In the genomic region with DNA sequence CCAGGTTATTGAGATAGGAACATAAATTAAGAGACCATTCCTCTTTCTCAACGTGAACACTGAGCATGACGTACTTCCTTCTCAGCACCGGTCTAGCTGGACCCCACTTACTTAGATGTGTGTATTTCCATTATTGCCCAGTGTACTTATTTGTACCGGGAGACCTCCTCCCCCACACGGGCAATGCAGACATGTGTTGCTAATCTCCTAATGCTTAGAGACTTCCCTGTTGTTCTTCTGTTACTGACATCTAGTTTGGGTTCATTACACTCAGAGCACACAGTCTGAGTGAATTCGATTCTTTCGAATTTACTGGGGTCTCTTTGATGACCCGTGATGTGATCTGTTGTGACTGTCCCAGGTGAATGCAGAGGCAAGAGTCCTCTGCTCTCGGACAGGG, we compare ENCODE assay signal across 28 cellular contexts.
"Had no signal": no experiment of that assay in that cellular context is flagged by ENCODE, and none has a peak within 500 bp of the region (broad histone marks: within the 10 kb centered on the region; RNA-seq: fewer than 3 reads in every experiment).

No MANE protein-coding gene starts in this region.

- FAIRE-seq: islet of Langerhans, TTC549 had no signal

- ATAC-seq: activated T-helper 17 cell treated with anti-CD3 and anti-CD28 coated beads, Interleukin-2, amount 50 U/mL, for 72 hours; heart right ventricle had no signal

- DNase-seq: activated CD4-positive, alpha-beta memory T cell treated with anti-CD3 and anti-CD28 coated beads, Interleukin-2, amount 10 ng/mL, durations not matched to agents 7 days and 5 days; activated CD4-positive, alpha-beta T cell treated with anti-CD3 and anti-CD28 coated beads, Interleukin-2, amount 10 ng/mL, durations not matched to agents 7 days and 5 days; activated CD4-positive, CD25-positive, alpha-beta regulatory T cell treated with anti-CD3 and anti-CD28 coated beads, Interleukin-2, amount 50 U/mL, for 72 hours; activated CD8-positive, alpha-beta memory T cell treated with anti-CD3 and anti-CD28 coated beads, Interleukin-2, amount 50 U/mL, for 48 hours; activated gamma-delta T cell treated with Interleukin-2 at 50 U/mL for 16 hours; activated naive CD4-positive, alpha-beta T cell treated with anti-CD3 and anti-CD28 coated beads, Interleukin-2, amount 50 U/mL, for 16 hours; activated T-cell treated with anti-CD3 and anti-CD28 coated beads, Interleukin-2, amount 50 U/mL, for 24 hours; amygdala; caudate nucleus; cortex of kidney; endodermal cell; heart right ventricle; mammary epithelial cell; nephron progenitor cell; ovary; SK-N-SH; stimulated activated CD4-positive, alpha-beta T cell treated with anti-CD3 and anti-CD28 coated beads, Interleukin-12 subunit alpha, Interleukin-12 subunit beta, amount 100 ng/mL, for 4 hours; stimulated activated CD4-positive, alpha-beta T cell treated with anti-CD3 and anti-CD28 coated beads, Interleukin-4, amount 100 ng/mL, for 24 hours; stimulated activated naive CD4-positive, alpha-beta T cell treated with Interleukin-2 at 50 U/mL for 16 hours; SW 1271; T-helper 9 cell; testis; transverse colon had no signal

- H3K9me3 Mint-ChIP-seq: activated CD4-positive, alpha-beta memory T cell treated with anti-CD3 and anti-CD28 coated beads, Interleukin-2, amount 10 ng/mL, durations not matched to agents 7 days and 5 days; activated CD4-positive, alpha-beta T cell treated with anti-CD3 and anti-CD28 coated beads, Interleukin-2, amount 10 ng/mL, durations not matched to agents 7 days and 5 days; activated T-cell treated with anti-CD3 and anti-CD28 coated beads, Interleukin-2, amount 50 U/mL, for 24 hours; activated T-helper 17 cell treated with anti-CD3 and anti-CD28 coated beads, Interleukin-2, amount 50 U/mL, for 72 hours; T-helper 1 cell treated with Interleukin-12 subunit alpha and Interleukin-12 subunit beta and Interleukin-4 antibody, amounts not matched to agents 30 μg/mL and 1 μg/mL, for 36 hours had no signal

- H3K4me3 Mint-ChIP-seq: activated CD4-positive, alpha-beta memory T cell treated with anti-CD3 and anti-CD28 coated beads, Interleukin-2, amount 10 ng/mL, durations not matched to agents 7 days and 5 days; activated CD4-positive, alpha-beta T cell treated with anti-CD3 and anti-CD28 coated beads, Interleukin-2, amount 10 ng/mL, durations not matched to agents 7 days and 5 days; activated T-cell treated with anti-CD3 and anti-CD28 coated beads, Interleukin-2, amount 50 U/mL, for 24 hours; activated T-helper 17 cell treated with anti-CD3 and anti-CD28 coated beads, Interleukin-2, amount 50 U/mL, for 72 hours; endodermal cell; nephron progenitor cell; T-helper 1 cell treated with Interleukin-12 subunit alpha and Interleukin-12 subunit beta and Interleukin-4 antibody, amounts not matched to agents 30 μg/mL and 1 μg/mL, for 36 hours had no signal

- H3K4me1 Mint-ChIP-seq: endodermal cell had no signal

- H3K27me3 Mint-ChIP-seq: activated CD4-positive, alpha-beta memory T cell treated with anti-CD3 and anti-CD28 coated beads, Interleukin-2, amount 10 ng/mL, durations not matched to agents 7 days and 5 days; activated CD4-positive, alpha-beta T cell treated with anti-CD3 and anti-CD28 coated beads, Interleukin-2, amount 10 ng/mL, durations not matched to agents 7 days and 5 days; activated T-cell treated with anti-CD3 and anti-CD28 coated beads, Interleukin-2, amount 50 U/mL, for 24 hours; activated T-helper 17 cell treated with anti-CD3 and anti-CD28 coated beads, Interleukin-2, amount 50 U/mL, for 72 hours; progenitor cell of endocrine pancreas had no signal

- H3K27ac Mint-ChIP-seq: activated CD4-positive, alpha-beta memory T cell treated with anti-CD3 and anti-CD28 coated beads, Interleukin-2, amount 10 ng/mL, durations not matched to agents 7 days and 5 days; activated CD4-positive, alpha-beta T cell treated with anti-CD3 and anti-CD28 coated beads, Interleukin-2, amount 10 ng/mL, durations not matched to agents 7 days and 5 days; activated T-cell treated with anti-CD3 and anti-CD28 coated beads, Interleukin-2, amount 50 U/mL, for 24 hours; activated T-helper 17 cell treated with anti-CD3 and anti-CD28 coated beads, Interleukin-2, amount 50 U/mL, for 72 hours; endodermal cell; nephron progenitor cell; progenitor cell of endocrine pancreas; T-helper 1 cell treated with Interleukin-12 subunit alpha and Interleukin-12 subunit beta and Interleukin-4 antibody, amounts not matched to agents 30 μg/mL and 1 μg/mL, for 36 hours had no signal
